In genomic region chr9:91160599-91161464, GRCh38 we compare ENCODE assay signal across 19 cellular contexts.
DNase-seq lines count a peak whose midpoint lies in the region; ATAC-seq, FAIRE-seq and TF ChIP-seq lines count a peak whose summit lies in the region.
"Had no signal": no experiment of that assay in that cellular context is flagged by ENCODE, and none has a peak within 500 bp of the region (broad histone marks: within the 10 kb centered on the region; RNA-seq: fewer than 3 reads in every experiment).

No MANE protein-coding gene starts in this region.

- no peak overlapping the region for H3K9ac ChIP-seq in H1 (replicated peaks in 1 of 4; ENCODE audit: extremely low read depth in 1 of 4, low read depth in 3 of 4, low read length in 3 of 4)

- H2AK5ac ChIP-seq in H1 (ENCODE audit: low read depth, low read length), result 0 out of 2 replicates have a peak overlapping the region, but pooled peaks have one; percentile 15

- no peak for FAIRE-seq in H1 (lab: Jason Lieb, UNC)
- FAIRE-seq in D721Med (lab: Jason Lieb, UNC), result no peak
- FAIRE-seq: frontal cortex, GM12891 had no signal

- H3K36me3 ChIP-seq in left ventricle myocardium inferior, result no peaks in the 10 kb centered on the region
- no peaks in the 10 kb centered on the region for H3K36me3 ChIP-seq in H1 (ENCODE audit: control insufficient read depth in 2 of 4, insufficient read depth in 4 of 4, low read length in 3 of 4)
- no peaks in the 10 kb centered on the region for H3K36me3 ChIP-seq in uterus
- H3K36me3 ChIP-seq: right lobe of liver, SJCRH30 had no signal

- peaks cover 2% of the 10 kb centered on the region; the same call in 1 of the 2 replicates for H3K23me2 ChIP-seq in H1 (ENCODE audit: low read depth, low read length)

- H2BK20ac ChIP-seq in H1 (ENCODE audit: low read length), result no peak overlapping the region

- intact Hi-C loops in left ventricle myocardium inferior (cut with micrococcal nuclease) (no loop called here), left cardiac atrium (cut with DNase I) (no loop called here), uterus (cut with DNase I; ENCODE audit: low total_unique reads) (no loop called here)

- no peak for DNase-seq in left ventricle myocardium inferior
- no peak for DNase-seq in left cardiac atrium
- no peak for DNase-seq in RWPE1 (ENCODE audit: low spot score)
- no peak for DNase-seq in H1 (ENCODE audit: low read depth in 1 of 2, low spot score in 2 of 2)
- DNase-seq in uterus, result no peak
- no peak for DNase-seq in D721Med (ENCODE audit: insufficient read length, low spot score)
- DNase-seq: activated CD4-positive, alpha-beta T cell treated with anti-CD3 and anti-CD28 coated beads for 4 hours; activated gamma-delta T cell; body of pancreas; dermis blood vessel endothelial cell; GDM1; NCI-H2029; NCI-H510A; occipital lobe; right lobe of liver had no signal

- no peaks in the 10 kb centered on the region for H4K20me1 ChIP-seq in H1 (replicated peaks in 1 of 2; ENCODE audit: control insufficient read depth in 1 of 2, insufficient read depth in 2 of 2, low read length in 2 of 2)

- no peak overlapping the region for H3K4ac ChIP-seq in H1 (replicated peaks; ENCODE audit: insufficient read length, low read depth, low read length)

- no peak overlapping the region for H3K4me2 ChIP-seq in H1 (ENCODE audit: insufficient read depth in 1 of 2, low read depth in 2 of 2, low read length in 2 of 2)

- H3K27ac ChIP-seq in left ventricle myocardium inferior (replicated peaks) (peak overlapping the region; percentile 74), RWPE1 (peak overlapping the region; percentile 71), H1 (ENCODE audit: low read depth, low read length) (no peak overlapping the region), uterus (peak overlapping the region; percentile 53 to 56)
- H3K27ac ChIP-seq: right lobe of liver, SJCRH30 had no signal

- WGBS in H1 (ENCODE audit: extremely low coverage in 1 of 2, insufficient coverage in 1 of 2, insufficient read length in 1 of 2, insufficient replicate concordance in 2 of 2, low coverage in 1 of 2, low lambda C conversion rate in 2 of 2, missing lambda C conversion rate in 1 of 2), 2 experiments, result 88% methylated on average over 20 of the region's 31 CpGs; no CpG with 5 or more reads in 1 of the 2 experiments

- H3K4me1 ChIP-seq in left ventricle myocardium inferior (peaks cover 29% of the 10 kb centered on the region), H1 (replicated peaks in 1 of 4; ENCODE audit: control insufficient read depth in 3 of 4, insufficient read depth in 4 of 4, low read length in 3 of 4) (peaks cover 0 to 15% (median 6%) of the 10 kb centered on the region in 4 experiments; a peak in 5 of 7 replicates), uterus (no peaks in the 10 kb centered on the region)
- H3K4me1 ChIP-seq: right lobe of liver had no signal

- no peak overlapping the region for H2AFZ ChIP-seq in H1 (ENCODE audit: low read length)

- no peak overlapping the region for H4K5ac ChIP-seq in H1 (ENCODE audit: insufficient read length, low read depth, low read length)

- no peaks in the 10 kb centered on the region for H3K79me1 ChIP-seq in H1 (ENCODE audit: low read depth, low read length)

- no peak overlapping the region; the same call in 1 of the 2 replicates for H4K8ac ChIP-seq in H1 (ENCODE audit: extremely low read depth, insufficient read depth, low read length)

- H4K91ac ChIP-seq in H1 (replicated peaks; ENCODE audit: insufficient read length, low read length), result peak overlapping the region; percentile 49

- POLR2A ChIA-PET in RWPE1 (lab: Yijun Ruan, JAX; ENCODE audit: low non-redundant PET), result interaction anchor here (0.6 kb wide), 1 partner anchor 22 kb away, joined by 3 read pairs; no protein-coding TSS in a partner anchor
- POLR2A ChIA-PET in H1 (lab: Charles Lee; ENCODE audit: partially characterized antibody), result interaction anchor here (0.9 kb wide), 1 partner anchor 38 kb away, joined by 3 read pairs; no protein-coding TSS in a partner anchor

- peak overlapping the region; percentile 63 for H2BK120ac ChIP-seq in H1 (replicated peaks; ENCODE audit: low read depth, low read length)

- no peaks in the 10 kb centered on the region for H3K9me3 ChIP-seq in left ventricle myocardium inferior (replicated peaks)
- no peaks in the 10 kb centered on the region for H3K9me3 ChIP-seq in H1 (ENCODE audit: insufficient read depth in 2 of 2, low read depth in 1 of 2, low read length in 1 of 2)
- no peaks in the 10 kb centered on the region for H3K9me3 ChIP-seq in uterus
- H3K9me3 ChIP-seq: body of pancreas, right lobe of liver, SJCRH30 had no signal

- no peak overlapping the region for H3K56ac ChIP-seq in H1 (replicated peaks; ENCODE audit: insufficient read length, low read depth, low read length)

- no peak overlapping the region; the same call in 1 of the 2 replicates for H2BK15ac ChIP-seq in H1 (ENCODE audit: low read length)

- H3K27me3 ChIP-seq in left ventricle myocardium inferior (ENCODE audit: low read depth) (no peaks in the 10 kb centered on the region), H1 (replicated peaks in 1 of 4; ENCODE audit: control insufficient read depth in 3 of 4, extremely low read depth in 1 of 4, insufficient read depth in 3 of 4, low read length in 3 of 4) (no peaks in the 10 kb centered on the region; a peak in 2 of 7 replicates), uterus (no peaks in the 10 kb centered on the region)
- H3K27me3 ChIP-seq: body of pancreas, right lobe of liver, SJCRH30 had no signal

- no peak for TF ChIP-seq RAD21 in H1 (IDR thresholded peaks at IDR 0.05 in 1 of 2, conservative IDR thresholded peaks at IDR 0.05 in 1 of 2; ENCODE audit: low read depth in 2 of 2, low read length in 2 of 2)

- no peaks in the 10 kb centered on the region for H3K79me2 ChIP-seq in H1 (ENCODE audit: control insufficient read depth in 1 of 2, insufficient read depth in 2 of 2, low read length in 2 of 2)

- peak overlapping the region; percentile 85; the same call in 1 of the 2 replicates for H2BK12ac ChIP-seq in H1 (ENCODE audit: low read depth, low read length)

- TF ChIP-seq POLR2A in H1 (IDR thresholded peaks at IDR 0.05; ENCODE audit: control extremely low read depth in 1 of 2, low read depth in 2 of 2, low read length in 2 of 2) (no peak), uterus (IDR thresholded peaks at IDR 0.05) (no peak)

- H3K4me3 ChIP-seq in left ventricle myocardium inferior (no peak overlapping the region), H1 (ENCODE audit: extremely low read depth in 1 of 4, insufficient read depth in 2 of 4, low read depth in 3 of 4, low read length in 4 of 4) (no peak overlapping the region), uterus (no peak overlapping the region)
- H3K4me3 ChIP-seq: body of pancreas, right lobe of liver, SJCRH30 had no signal

- no peak overlapping the region for H3K23ac ChIP-seq in H1 (ENCODE audit: insufficient read length)

- no peak for TF ChIP-seq EP300 in H1 (IDR thresholded peaks at IDR 0.05; ENCODE audit: borderline replicate concordance in 1 of 2, low read depth in 2 of 2, low read length in 2 of 2)

- peak overlapping the region; percentile 4; the same call in 1 of the 2 replicates for H3K18ac ChIP-seq in H1 (ENCODE audit: extremely low read depth, low read length)

- CTCF ChIA-PET in RWPE1 (lab: Yijun Ruan, JAX) (interaction anchor here (0.7 kb wide), 1 partner anchor 1504 kb away, joined by 3 read pairs; no protein-coding TSS in a partner anchor), H1 (lab: Charles Lee; ENCODE audit: partially characterized antibody) (interaction anchor here (1.0 to 1.2 kb wide), 3 partner anchors 14 to 126 kb away, joined by 3 read pairs; no protein-coding TSS in a partner anchor)

- H2BK5ac ChIP-seq in H1 (ENCODE audit: low read depth, low read length), result no peak overlapping the region

- TF ChIP-seq CTCF in left ventricle myocardium inferior (IDR thresholded peaks at IDR 0.05; ENCODE audit: borderline replicate concordance), result no peak
- TF ChIP-seq CTCF in RWPE1 (conservative IDR thresholded peaks at IDR 0.05; ENCODE audit: low read depth), result no peak
- no peak for TF ChIP-seq CTCF in H1 (IDR thresholded peaks at IDR 0.05; ENCODE audit: control extremely low read depth in 1 of 3, insufficient read depth in 1 of 3, low read depth in 1 of 3, low read length in 3 of 3)
- TF ChIP-seq CTCF in uterus (IDR thresholded peaks at IDR 0.05), result no peak
- TF ChIP-seq CTCF in D721Med (IDR thresholded peaks at IDR 0.05; ENCODE audit: insufficient read depth, missing control alignments), result no peak

- H3K14ac ChIP-seq in H1 (ENCODE audit: insufficient read length), result no peak overlapping the region

- ATAC-seq in left cardiac atrium (no peak), HG02759 (IDR thresholded peaks at IDR 0.05; ENCODE audit: unreplicated experiment) (no peak)

TF ChIP-seq in H1, 55 proteins besides CTCF, POLR2A, EP300 and RAD21:
- TF ChIP-seq CBX8 (IDR thresholded peaks at IDR 0.05; ENCODE audit: borderline replicate concordance, low read depth, low read length) (no peak), NRF1 (IDR thresholded peaks at IDR 0.05; ENCODE audit: low read depth, low read length) (no peak)
